In genomic region chr2:112724611-112725525, GRCh38 we compare ENCODE assay signal across 9 cellular contexts. TPM values are rescaled to one million over a fixed set of nuclear protein-coding genes. Genes with fewer than 3 reads are reported as not detected.
DNase-seq lines count a peak whose midpoint lies in the region; ATAC-seq and TF ChIP-seq lines count a peak whose summit lies in the region.
"Had no signal": no experiment of that assay in that cellular context is flagged by ENCODE, and none has a peak within 500 bp of the region (broad histone marks: within the 10 kb centered on the region; RNA-seq: fewer than 3 reads in every experiment).

No MANE protein-coding gene starts in this region.

- DNase-seq in A172 (ENCODE audit: low spot score) (peak; percentile 25), GM12864 (ENCODE audit: low read depth) (no peak), NCI-H69 (lab: John Stamatoyannopoulos, UW) (peak; percentile 17), epithelial cell of esophagus (ENCODE audit: low read depth) (peak; percentile 37), MV-4-11 (lab: John Stamatoyannopoulos, UW) (no peak), globus pallidus (ENCODE audit: low spot score) (no peak), kidney glomerular epithelial cell (lab: John Stamatoyannopoulos, UW) (no peak)

- ATAC-seq in HG03135 (IDR thresholded peaks at IDR 0.05; ENCODE audit: unreplicated experiment) = no peak
- ATAC-seq: stimulated activated effector memory CD8-positive, alpha-beta T cell treated with anti-CD3 and anti-CD28 coated beads, Interleukin-12 subunit alpha, Interleukin-12 subunit beta, amount 100 ng/mL, for 72 hours had no signal

- TF ChIP-seq CTCF in GM12864 (IDR thresholded peaks at IDR 0.05; ENCODE audit: low read depth, low read length, missing control alignments) = peak; percentile 53
- peak; percentile 29 for TF ChIP-seq CTCF in epithelial cell of esophagus (IDR thresholded peaks at IDR 0.05; ENCODE audit: insufficient read depth, low read depth, low read length, missing control alignments)

- no peak overlapping the region for H3K4me3 ChIP-seq in GM12864 (ENCODE audit: low read depth, low read length)
- H3K4me3 ChIP-seq in epithelial cell of esophagus (ENCODE audit: low read length) = no peak overlapping the region

RNA-seq across cellular contexts. Expression of gene NT5DC4, which starts 4.0 kb away (rescaled TPM):
- 0.26 TPM in 1 of 2 replicates, not detected in the other for total RNA-seq in A172 (2014; rRNA removed; shearing (Covaris generic))

RNA-seq across cellular contexts. Expression of gene CKAP2L, which starts 39.5 kb away (rescaled TPM):
- 18.0 and 21.0 TPM in 2 replicates for total RNA-seq in A172 (2014; rRNA removed; shearing (Covaris generic))

RNA-seq across cellular contexts. Expression of gene IL1A, which starts 59.4 kb away (rescaled TPM):
- total RNA-seq in A172 (2014; rRNA removed; shearing (Covaris generic)) = 0.05 TPM in 1 of 2 replicates, not detected in the other

Comparison
In these comparisons a context has a peak if more than half of its experiments do, and no peak if none do; other contexts are left out.
1. DNase-seq: peak in A172 (single experiment), NCI-H69 (single experiment) and epithelial cell of esophagus (single experiment); none in GM12864 (single experiment), MV-4-11 (single experiment), globus pallidus (single experiment) and kidney glomerular epithelial cell (single experiment).